Comparison of ENCODE assay signal across 8 cellular contexts in the genomic region with DNA sequence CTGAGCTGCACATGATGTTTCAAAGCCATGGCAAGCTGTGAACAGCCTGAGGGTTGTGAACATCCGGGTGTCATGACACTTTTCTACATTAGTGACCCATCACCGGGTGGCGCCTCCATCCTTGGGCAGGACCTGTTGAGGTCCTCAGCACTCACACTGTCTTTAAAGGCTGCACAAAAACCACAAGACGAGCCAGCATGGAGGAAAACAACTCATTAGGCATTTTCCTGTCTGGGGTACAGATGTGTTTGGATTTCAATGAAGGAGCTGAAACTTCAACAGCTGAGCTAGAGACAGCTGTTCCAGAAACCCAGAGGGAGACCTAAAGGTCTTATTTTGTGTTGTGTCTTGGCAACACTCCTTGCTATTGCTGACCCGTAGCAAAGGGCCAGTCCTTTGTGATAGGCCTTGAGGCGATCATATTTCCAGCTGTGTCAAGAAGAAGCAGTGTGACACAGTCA.
DNase-seq lines count a peak whose midpoint lies in the region; ATAC-seq, FAIRE-seq and TF ChIP-seq lines count a peak whose summit lies in the region.

No MANE protein-coding gene starts in this region.

- no peak overlapping the region for H3K4me3 ChIP-seq in WERI-Rb-1 (ENCODE audit: low read depth, low read length)
- no peak overlapping the region for H3K4me3 ChIP-seq in lower lobe of right lung

- ATAC-seq in lower lobe of right lung (peak; percentile 42 to 62), HG02588 (IDR thresholded peaks at IDR 0.05; ENCODE audit: unreplicated experiment) (no peak)

- H3K27ac ChIP-seq in WERI-Rb-1 (no peak overlapping the region), lower lobe of right lung (no peak overlapping the region)

- TF ChIP-seq CTCF in D721Med (IDR thresholded peaks at IDR 0.05; ENCODE audit: insufficient read depth, missing control alignments) (peak; percentile 34), WERI-Rb-1 (IDR thresholded peaks at IDR 0.05; ENCODE audit: low read depth, low read length) (peak; percentile 58), lower lobe of right lung (IDR thresholded peaks at IDR 0.05) (no peak)

- H3K9me3 ChIP-seq in WERI-Rb-1 (ENCODE audit: severe bottlenecking) (no peaks in the 10 kb centered on the region), lower lobe of right lung (no peaks in the 10 kb centered on the region)

- intact Hi-C loops in lower lobe of right lung (cut with DNase I) = no loop called here

- H3K36me3 ChIP-seq in WERI-Rb-1 = no peaks in the 10 kb centered on the region
- no peaks in the 10 kb centered on the region for H3K36me3 ChIP-seq in lower lobe of right lung

- H3K27me3 ChIP-seq in WERI-Rb-1 (ENCODE audit: insufficient read depth, low read depth, severe bottlenecking) (no peaks in the 10 kb centered on the region), lower lobe of right lung (ENCODE audit: low read depth) (no peaks in the 10 kb centered on the region)

- FAIRE-seq in D721Med (lab: Jason Lieb, UNC) = no peak

- no peak for DNase-seq in D721Med (ENCODE audit: insufficient read length, low spot score)
- peak; percentile 30 for DNase-seq in HCEC 1CT
- DNase-seq in WERI-Rb-1 = peak; percentile 73
- peak; percentile 53 for DNase-seq in lower lobe of right lung
- no peak for DNase-seq in cortex of kidney (lab: John Stamatoyannopoulos, UW)
- DNase-seq in activated CD8-positive, alpha-beta memory T cell treated with anti-CD3 and anti-CD28 coated beads for 24 hours = no peak
- DNase-seq in DMS153 treated with DMSO at 0.1 percent for 48 hours (lab: John Stamatoyannopoulos, UW; ENCODE audit: unreplicated experiment) = no peak

- H3K4me1 ChIP-seq in lower lobe of right lung = no peaks in the 10 kb centered on the region

Comparison
In these comparisons a context has a peak if more than half of its experiments do, and no peak if none do; other contexts are left out.
1. DNase-seq: peak in HCEC 1CT (single experiment), WERI-Rb-1 (single experiment) and lower lobe of right lung (single experiment); none in D721Med (single experiment), cortex of kidney (single experiment), activated CD8-positive, alpha-beta memory T cell treated with anti-CD3 and anti-CD28 coated beads for 24 hours (single experiment) and DMS153 treated with DMSO at 0.1 percent for 48 hours (single experiment).